Comparison of ENCODE assay signal across 11 cellular contexts in genomic region chr9:127634021-127634420, GRCh38. TPM values are rescaled to one million over a fixed set of nuclear protein-coding genes. Genes with fewer than 3 reads are reported as not detected.
DNase-seq lines count a peak whose midpoint lies in the region; ATAC-seq and TF ChIP-seq lines count a peak whose summit lies in the region.
"Had no signal": no experiment of that assay in that cellular context is flagged by ENCODE, and none has a peak within 500 bp of the region (broad histone marks: within the 10 kb centered on the region; RNA-seq: fewer than 3 reads in every experiment).

No MANE protein-coding gene starts in this region.

- intact Hi-C loops in left cardiac atrium (cut with DNase I): no loop called here

- H3K9me3 Mint-ChIP-seq in activated T-helper 17 cell treated with anti-CD3 and anti-CD28 coated beads, Interleukin-2, amount 50 U/mL, for 72 hours: no peaks in the 10 kb centered on the region
- H3K9me3 Mint-ChIP-seq in neural crest cell (no peaks in the 10 kb centered on the region), neural progenitor cell (no peaks in the 10 kb centered on the region)

- H3K36me3 Mint-ChIP-seq in activated T-helper 17 cell treated with anti-CD3 and anti-CD28 coated beads, Interleukin-2, amount 50 U/mL, for 72 hours (ENCODE audit: low read depth): no peaks in the 10 kb centered on the region
- no peaks in the 10 kb centered on the region for H3K36me3 Mint-ChIP-seq in neural crest cell (ENCODE audit: low read depth)
- H3K36me3 Mint-ChIP-seq in neural progenitor cell: peaks cover 5% of the 10 kb centered on the region

- no peak overlapping the region for H3K4me3 Mint-ChIP-seq in activated T-helper 17 cell treated with anti-CD3 and anti-CD28 coated beads, Interleukin-2, amount 50 U/mL, for 72 hours
- no peak overlapping the region for H3K4me3 Mint-ChIP-seq in neural crest cell
- H3K4me3 Mint-ChIP-seq in neural progenitor cell: no peak overlapping the region

- no peaks in the 10 kb centered on the region for H3K27me3 ChIP-seq in neural progenitor cell
- no peaks in the 10 kb centered on the region for H3K27me3 ChIP-seq in MG63
- H3K27me3 ChIP-seq: ascending aorta had no signal

- peak overlapping the region; percentile 7; the same call in 1 of the 2 replicates for H3K27ac ChIP-seq in C4-2B
- H3K27ac ChIP-seq in neural progenitor cell: no peak overlapping the region
- H3K27ac ChIP-seq: ascending aorta had no signal

- peaks cover 7% of the 10 kb centered on the region for H3K79me2 ChIP-seq in neural progenitor cell (ENCODE audit: low read depth)

- H2AFZ ChIP-seq in neural progenitor cell (replicated peaks): no peak overlapping the region

- H3K4me1 ChIP-seq in neural progenitor cell: peaks cover 12% of the 10 kb centered on the region
- H3K4me1 ChIP-seq: ascending aorta had no signal

- H3K36me3 ChIP-seq in neural progenitor cell (no peaks in the 10 kb centered on the region), MG63 (no peaks in the 10 kb centered on the region)
- H3K36me3 ChIP-seq: ascending aorta had no signal

- H3F3A ChIP-seq in neural progenitor cell (ENCODE audit: low read depth): no peaks in the 10 kb centered on the region

- TF ChIP-seq CTCF in C4-2B (conservative IDR thresholded peaks at IDR 0.05): no peak
- TF ChIP-seq CTCF in neural crest cell (conservative IDR thresholded peaks at IDR 0.05): no peak
- TF ChIP-seq CTCF in neural progenitor cell (IDR thresholded peaks at IDR 0.05): no peak

- peaks cover 43% of the 10 kb centered on the region for H4K20me1 ChIP-seq in neural progenitor cell (ENCODE audit: low read depth)

- H3K4me2 ChIP-seq in neural progenitor cell: no peak overlapping the region

- no peaks in the 10 kb centered on the region for H3K27me3 Mint-ChIP-seq in activated T-helper 17 cell treated with anti-CD3 and anti-CD28 coated beads, Interleukin-2, amount 50 U/mL, for 72 hours
- H3K27me3 Mint-ChIP-seq in neural crest cell (ENCODE audit: low read depth) (no peaks in the 10 kb centered on the region), neural progenitor cell (ENCODE audit: insufficient read depth, low read depth) (no peaks in the 10 kb centered on the region)

- H3K27ac Mint-ChIP-seq in activated T-helper 17 cell treated with anti-CD3 and anti-CD28 coated beads, Interleukin-2, amount 50 U/mL, for 72 hours: peak overlapping the region; percentile 28
- H3K27ac Mint-ChIP-seq in neural crest cell (ENCODE audit: unreplicated experiment): peak overlapping the region; percentile 8
- H3K27ac Mint-ChIP-seq in neural progenitor cell: no peak overlapping the region

- peaks cover 9% of the 10 kb centered on the region for H3K4me1 Mint-ChIP-seq in activated T-helper 17 cell treated with anti-CD3 and anti-CD28 coated beads, Interleukin-2, amount 50 U/mL, for 72 hours
- H3K4me1 Mint-ChIP-seq in neural crest cell (peaks cover 32% of the 10 kb centered on the region), neural progenitor cell (peaks cover 17% of the 10 kb centered on the region)

- no peak overlapping the region for H3K9ac ChIP-seq in neural progenitor cell

- ATAC-seq in activated T-helper 17 cell treated with anti-CD3 and anti-CD28 coated beads, Interleukin-2, amount 50 U/mL, for 72 hours (replicated peaks): no peak
- ATAC-seq in left cardiac atrium: peak in 1 of 2 donors; percentile 52

- H3K9me3 ChIP-seq in neural progenitor cell (ENCODE audit: low read depth) (no peaks in the 10 kb centered on the region), MG63 (no peaks in the 10 kb centered on the region)
- H3K9me3 ChIP-seq: ascending aorta had no signal

- H3K4me3 ChIP-seq in neural progenitor cell (no peak overlapping the region), MG63 (no peak overlapping the region)
- H3K4me3 ChIP-seq: ascending aorta had no signal

- DNase-seq in left cardiac atrium (peak; percentile 53), neural crest cell (ENCODE audit: low read depth, low spot score) (no peak), neural progenitor cell (ENCODE audit: low spot score) (no peak), occipital lobe (lab: John Stamatoyannopoulos, UW) (no peak), MG63 (no peak), kidney tubule cell (ENCODE audit: low spot score) (no peak)
- DNase-seq: activated effector memory CD4-positive, alpha-beta T cell treated with anti-CD3 and anti-CD28 coated beads, Interleukin-2, amount 50 U/mL, for 16 hours; stimulated activated CD4-positive, alpha-beta T cell treated with anti-CD3 and anti-CD28 coated beads, Interleukin-4, amount 100 ng/mL, for 24 hours had no signal

RNA-seq across cellular contexts. Expression of gene STXBP1, which starts 21.9 kb away (rescaled TPM):
- total RNA-seq in activated T-helper 17 cell treated with anti-CD3 and anti-CD28 coated beads, Interleukin-2, amount 50 U/mL, for 72 hours: 10 to 100 TPM; 14.7 to 17.1 TPM
- total RNA-seq in left cardiac atrium (10 to 100 TPM; 40.4 to 41.5 TPM), neural crest cell (53.3 and 56.1 TPM in 2 replicates), neural progenitor cell (ENCODE audit: low replicate concordance) (12.0 and 23.1 TPM in 2 replicates), occipital lobe (78.5 TPM)
- total RNA-seq in MG63 (2014; rRNA removed; shearing (Covaris generic); ENCODE audit: low replicate concordance): 0.36 and 87.7 TPM in 2 replicates
